Comparison of ENCODE assay signal across 26 cellular contexts in genomic region chr7:128063025-128063560, GRCh38. TPM values are rescaled to one million over a fixed set of nuclear protein-coding genes. Genes with fewer than 3 reads are reported as not detected.
DNase-seq lines count a peak whose midpoint lies in the region; ATAC-seq and TF ChIP-seq lines count a peak whose summit lies in the region.
"Had no signal": no experiment of that assay in that cellular context is flagged by ENCODE, and none has a peak within 500 bp of the region (broad histone marks: within the 10 kb centered on the region; RNA-seq: fewer than 3 reads in every experiment).

No MANE protein-coding gene starts in this region.

- H3K4me3 ChIP-seq in GM23248: no peak overlapping the region
- no peak overlapping the region for H3K4me3 ChIP-seq in choroid plexus epithelial cell (ENCODE audit: low read depth, low read length)
- H3K4me3 ChIP-seq in neuronal stem cell (ENCODE audit: low read length in 2 of 2): no peak overlapping the region
- no peak overlapping the region for H3K4me3 ChIP-seq in PC-3 (ENCODE audit: low read length)
- H3K4me3 ChIP-seq: BLaER1, GM23338, Peyer's patch had no signal

- H2BK5ac ChIP-seq in neuronal stem cell (ENCODE audit: low read length): peak overlapping the region; percentile 21

- H3F3A ChIP-seq in GM23248 (ENCODE audit: insufficient read depth): no peaks in the 10 kb centered on the region
- no peaks in the 10 kb centered on the region for H3F3A ChIP-seq in PC-3 (ENCODE audit: low read length, unreplicated experiment)

- H4K20me1 ChIP-seq in GM23248 (ENCODE audit: insufficient read depth) (no peaks in the 10 kb centered on the region), PC-3 (ENCODE audit: low read length) (no peaks in the 10 kb centered on the region)

- no peak overlapping the region for H3K4ac ChIP-seq in neuronal stem cell (ENCODE audit: low read length)

- H4K8ac ChIP-seq in neuronal stem cell (ENCODE audit: low read depth, low read length): no peak overlapping the region

- H3K9me2 ChIP-seq in GM23248 (ENCODE audit: insufficient read depth) (no peaks in the 10 kb centered on the region), PC-3 (replicated peaks; ENCODE audit: low read length) (no peaks in the 10 kb centered on the region)

- H2AK5ac ChIP-seq in neuronal stem cell (ENCODE audit: low read depth, low read length): peak overlapping the region; percentile 40

- TF ChIP-seq CTCF in choroid plexus epithelial cell (conservative IDR thresholded peaks at IDR 0.05; ENCODE audit: low read depth, low read length): no peak
- TF ChIP-seq CTCF in PC-3 (conservative IDR thresholded peaks at IDR 0.05; ENCODE audit: low read depth, low read length): no peak

- peak overlapping the region; percentile 20 for H2BK15ac ChIP-seq in neuronal stem cell (ENCODE audit: low read length)

- H3K27me3 ChIP-seq in GM23248 (replicated peaks; ENCODE audit: insufficient read depth) (no peaks in the 10 kb centered on the region), neuronal stem cell (ENCODE audit: control insufficient read depth in 3 of 3, insufficient read depth in 3 of 3, low read depth in 1 of 3, low read length in 3 of 3) (no peaks in the 10 kb centered on the region), PC-3 (ENCODE audit: low read length) (no peaks in the 10 kb centered on the region)
- H3K27me3 ChIP-seq: BLaER1, Peyer's patch had no signal

- no peak overlapping the region for H2BK120ac ChIP-seq in neuronal stem cell (ENCODE audit: low read depth, low read length)

- DNase-seq in GM23248 (peak; percentile 13), choroid plexus epithelial cell (ENCODE audit: low read depth) (peak; percentile 24), neuronal stem cell (ENCODE audit: low spot score) (no peak), NOMO-1 (lab: John Stamatoyannopoulos, UW; ENCODE audit: unreplicated experiment in 2 of 2) (no peak), PC-3 (no peak)
- DNase-seq in activated CD8-positive, alpha-beta memory T cell treated with anti-CD3 and anti-CD28 coated beads, Interleukin-2, amount 50 U/mL, for 4 hours: no peak
- DNase-seq: CD4-positive, CD25-positive, alpha-beta regulatory T cell; DMS153; DND-41; H9; HFFc6; NCI-H1092; NCI-H1417 treated with DMSO at 0.1 percent for 48 hours; NCI-H1694 treated with DMSO at 0.1 percent for 48 hours; NCI-H2081; NCI-H2227 treated with DMSO at 0.1 percent for 48 hours; NCI-H526 treated with DMSO at 0.1 percent for 48 hours; Peyer's patch; SHP77 treated with DMSO at 0.1 percent for 48 hours had no signal

- intact Hi-C loops in PC-3 (cut with micrococcal nuclease): no loop called here

- ATAC-seq in SK-N-SH treated with all-trans-retinoic acid at 6 μM for 48 hours (peak; percentile 30; the same call in 1 of the 3 replicates), GM21390 (IDR thresholded peaks at IDR 0.05; ENCODE audit: unreplicated experiment) (no peak), PC-3 (no peak)
- ATAC-seq: GM23338 had no signal

- no peak overlapping the region for H3K14ac ChIP-seq in neuronal stem cell (ENCODE audit: low read length)

- no peaks in the 10 kb centered on the region for H3K9me3 ChIP-seq in GM23248 (ENCODE audit: low read depth)
- H3K9me3 ChIP-seq in neuronal stem cell (replicated peaks in 1 of 2; ENCODE audit: control insufficient read depth in 2 of 2, insufficient read depth in 1 of 2, low read depth in 1 of 2, low read length in 2 of 2): no peaks in the 10 kb centered on the region
- no peaks in the 10 kb centered on the region for H3K9me3 ChIP-seq in PC-3 (ENCODE audit: low read length)
- H3K9me3 ChIP-seq: BLaER1, Peyer's patch had no signal

- POLR2A ChIA-PET in PC-3 (lab: Charles Lee; ENCODE audit: unreplicated experiment): no interaction called here

- no peak overlapping the region for H2BK12ac ChIP-seq in neuronal stem cell (ENCODE audit: low read length)

- H3K27ac ChIP-seq in GM23248 (no peak overlapping the region), neuronal stem cell (replicated peaks; ENCODE audit: low read length) (no peak overlapping the region), PC-3 (ENCODE audit: low read length) (no peak overlapping the region)
- H3K27ac ChIP-seq: BLaER1, Peyer's patch had no signal

- H2AFZ ChIP-seq in GM23248 (no peak overlapping the region), neuronal stem cell (ENCODE audit: low read length) (no peak overlapping the region), PC-3 (ENCODE audit: low read length) (no peak overlapping the region)
- H2AFZ ChIP-seq: GM23338 had no signal

- in situ Hi-C loops in GM23248 (cut with MboI): no loop called here

- H3K23ac ChIP-seq in neuronal stem cell (ENCODE audit: low read depth, low read length, poor library complexity): peak overlapping the region; percentile 8

- H3K9ac ChIP-seq in GM23248 (no peak overlapping the region), neuronal stem cell (ENCODE audit: low read depth, low read length, poor library complexity) (peak overlapping the region; percentile 9), PC-3 (ENCODE audit: low read length) (no peak overlapping the region)
- H3K9ac ChIP-seq: BLaER1 had no signal

- H4K91ac ChIP-seq in neuronal stem cell (ENCODE audit: low read depth, low read length, poor library complexity): no peak overlapping the region

- CTCF ChIA-PET in PC-3 (lab: Charles Lee): no interaction called here

- H3K4me2 ChIP-seq in GM23248 (ENCODE audit: unreplicated experiment) (no peak overlapping the region), neuronal stem cell (ENCODE audit: insufficient read depth, low read length, poor library complexity, severe bottlenecking) (no peak overlapping the region), PC-3 (ENCODE audit: low read length) (no peak overlapping the region)
- H3K4me2 ChIP-seq: BLaER1, GM23338 had no signal

- H3K79me2 ChIP-seq in GM23248 (ENCODE audit: insufficient read depth): no peaks in the 10 kb centered on the region
- no peaks in the 10 kb centered on the region for H3K79me2 ChIP-seq in PC-3 (ENCODE audit: low read length)

- H3K36me3 ChIP-seq in GM23248 (ENCODE audit: low read depth): no peaks in the 10 kb centered on the region
- H3K36me3 ChIP-seq in neuronal stem cell (replicated peaks in 1 of 2; ENCODE audit: control insufficient read depth in 2 of 2, insufficient read depth in 2 of 2, low read length in 2 of 2): no peaks in the 10 kb centered on the region
- H3K36me3 ChIP-seq in PC-3 (ENCODE audit: low read depth, low read length): no peaks in the 10 kb centered on the region
- H3K36me3 ChIP-seq: Peyer's patch had no signal

- H3K79me1 ChIP-seq in neuronal stem cell (ENCODE audit: low read depth, low read length): no peaks in the 10 kb centered on the region

- WGBS in GM23248 (ENCODE audit: low coverage in 1 of 2, low lambda C conversion rate in 2 of 2, missing lambda C conversion rate in 2 of 2), 2 experiments: 87 to 92% methylated on average over 10 of the region's 10 CpGs
- no CpG with 5 or more reads among the region's 10 CpGs for WGBS in neuronal stem cell (ENCODE audit: extremely low coverage in 2 of 2, insufficient read length in 2 of 2, insufficient replicate concordance in 1 of 2), 2 donors

- BruUV-seq in PC-3 (replicated peaks; lab: Mats Ljungman, UMichigan): no TSS peak

- no peaks in the 10 kb centered on the region for H3K4me1 ChIP-seq in GM23248 (ENCODE audit: insufficient read depth)
- H3K4me1 ChIP-seq in neuronal stem cell (ENCODE audit: control insufficient read depth in 2 of 2, insufficient read depth in 1 of 2, low read depth in 1 of 2, low read length in 2 of 2): peaks cover 16 to 34% of the 10 kb centered on the region in 2 donors
- no peaks in the 10 kb centered on the region for H3K4me1 ChIP-seq in PC-3 (ENCODE audit: insufficient read depth, low read length)
- H3K4me1 ChIP-seq: Peyer's patch had no signal

- peak overlapping the region; percentile 4 for H3K18ac ChIP-seq in neuronal stem cell (ENCODE audit: low read length)

TF ChIP-seq in SK-N-SH treated with all-trans-retinoic acid at 6 μM for 48 hours, 23 proteins besides CTCF, POLR2A, EP300 and RAD21 (continues in another document):
- TF ChIP-seq ZNF8 (CRISPR knock-in tag; IDR thresholded peaks at IDR 0.05) (no peak), CREB5 (CRISPR knock-in tag; IDR thresholded peaks at IDR 0.05; ENCODE audit: low read depth) (no peak), ZC3H10 (CRISPR knock-in tag; IDR thresholded peaks at IDR 0.05) (no peak), ARNTL (CRISPR knock-in tag; IDR thresholded peaks at IDR 0.05; ENCODE audit: borderline replicate concordance, low read depth) (no peak), CSDC2 (CRISPR knock-in tag; IDR thresholded peaks at IDR 0.05) (no peak), ESRRG (CRISPR knock-in tag; IDR thresholded peaks at IDR 0.05) (no peak), TCF4 (CRISPR knock-in tag; IDR thresholded peaks at IDR 0.05; ENCODE audit: borderline replicate concordance) (no peak)

RNA-seq across cellular contexts. Expression of gene LRRC4, which starts 31.9 kb away (rescaled TPM):
- total RNA-seq in GM23248 (2014; rRNA removed; shearing (Covaris generic)): 0.32 and 0.51 TPM in 2 replicates
- polyA plus RNA-seq in GM23248 (2016; fragmentation: Nextera tagmentation; extraction: Ambion mirVana): 0.13 TPM in 1 of 2 replicates, not detected in the other
- polyA plus RNA-seq in neuronal stem cell (2013, experiment 1 of 2): 50.0 TPM
- 47.3 TPM for polyA plus RNA-seq in neuronal stem cell (2013, experiment 2 of 2)
- total RNA-seq in PC-3 (2014; rRNA removed): 0.26 TPM in 1 of 2 replicates, not detected in the other
- total RNA-seq: CD4-positive, CD25-positive, alpha-beta regulatory T cell; NCI-H460; OCI-LY7 had no signal
- polyA plus RNA-seq: IgD-negative memory B cell had no signal

Comparison
In these comparisons a context has a peak if more than half of its experiments do, and no peak if none do; other contexts are left out.
1. DNase-seq: peak in GM23248 (single experiment) and choroid plexus epithelial cell (single experiment); none in neuronal stem cell (single experiment), NOMO-1 (0 of 2), activated CD8-positive, alpha-beta memory T cell treated with anti-CD3 and anti-CD28 coated beads, Interleukin-2, amount 50 U/mL, for 4 hours (single experiment) and PC-3 (single experiment).